Comparison of ENCODE assay signal across 1 cellular context in the genomic region with DNA sequence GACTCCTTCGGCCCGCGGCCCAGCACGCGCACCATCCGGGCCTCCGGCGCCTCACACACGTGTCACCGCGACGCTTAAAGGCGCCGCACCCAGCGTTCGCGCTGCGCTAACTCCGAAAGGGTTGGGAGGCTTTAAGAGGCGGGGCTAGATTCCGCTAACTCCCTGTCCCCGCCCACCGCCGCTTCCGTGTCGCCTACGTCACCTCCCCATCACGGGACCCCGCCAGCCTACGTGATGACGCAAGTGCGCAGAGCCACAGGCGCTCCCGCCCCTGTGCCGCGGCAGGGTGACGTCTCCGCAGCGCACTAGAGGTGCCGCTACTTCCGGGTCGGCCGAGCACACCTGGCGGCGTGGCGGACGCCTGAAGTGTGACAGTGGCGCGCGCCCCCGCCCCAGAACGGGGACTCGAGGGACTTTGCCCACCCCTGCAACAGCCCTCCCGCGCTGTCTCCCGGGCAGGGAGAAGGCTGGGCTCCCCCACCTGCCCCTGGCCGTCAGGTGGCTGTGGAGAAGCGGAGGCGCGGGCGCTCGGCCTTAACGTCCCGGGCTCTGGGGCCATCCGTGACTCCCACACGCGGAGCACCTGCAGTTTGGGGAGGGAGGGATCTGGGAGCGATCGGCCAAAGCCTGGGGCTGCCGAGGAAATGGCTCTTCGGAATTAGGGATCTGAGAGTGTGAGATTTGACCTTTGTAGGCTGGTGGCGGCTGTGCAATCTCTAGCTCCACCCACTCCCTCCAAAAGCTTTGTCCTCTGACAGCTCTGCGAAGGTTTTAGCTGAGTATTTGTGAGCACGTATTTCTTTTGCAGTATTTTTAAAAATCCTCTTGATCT.
A peak's percentile ranks its signal among the peaks of the same experiment; 100 is the strongest.
TF ChIP-seq lines count a peak whose summit lies in the region.

A gene (minus strand): TSS at position 35 of the 832 bp plus-strand sequence. CDS start 4,451 bp downstream, outside the sequence.

TF ChIP-seq in HepG2, 621 proteins besides CTCF, POLR2A, EP300 and RAD21 (continued from another document and continues in another):
- TF ChIP-seq, protein P1, sequence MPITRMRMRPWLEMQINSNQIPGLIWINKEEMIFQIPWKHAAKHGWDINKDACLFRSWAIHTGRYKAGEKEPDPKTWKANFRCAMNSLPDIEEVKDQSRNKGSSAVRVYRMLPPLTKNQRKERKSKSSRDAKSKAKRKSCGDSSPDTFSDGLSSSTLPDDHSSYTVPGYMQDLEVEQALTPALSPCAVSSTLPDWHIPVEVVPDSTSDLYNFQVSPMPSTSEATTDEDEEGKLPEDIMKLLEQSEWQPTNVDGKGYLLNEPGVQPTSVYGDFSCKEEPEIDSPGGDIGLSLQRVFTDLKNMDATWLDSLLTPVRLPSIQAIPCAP (CRISPR knock-in tag; IDR thresholded peaks at IDR 0.05; ENCODE audit: low read depth) = 0 out of 2 replicates have a peak, but pooled peaks have one; percentile 35
- peak; percentile 92 for TF ChIP-seq MED8 (CRISPR knock-in tag; IDR thresholded peaks at IDR 0.05; ENCODE audit: insufficient replicate concordance)
- TF ChIP-seq, protein P2, sequence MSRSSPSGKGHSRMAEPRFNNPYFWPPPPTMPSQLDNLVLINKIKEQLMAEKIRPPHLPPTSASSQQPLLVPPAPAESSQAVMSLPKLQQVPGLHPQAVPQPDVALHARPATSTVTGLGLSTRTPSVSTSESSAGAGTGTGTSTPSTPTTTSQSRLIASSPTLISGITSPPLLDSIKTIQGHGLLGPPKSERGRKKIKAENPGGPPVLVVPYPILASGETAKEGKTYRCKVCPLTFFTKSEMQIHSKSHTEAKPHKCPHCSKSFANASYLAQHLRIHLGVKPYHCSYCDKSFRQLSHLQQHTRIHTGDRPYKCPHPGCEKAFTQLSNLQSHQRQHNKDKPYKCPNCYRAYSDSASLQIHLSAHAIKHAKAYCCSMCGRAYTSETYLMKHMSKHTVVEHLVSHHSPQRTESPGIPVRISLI (CRISPR knock-in tag; IDR thresholded peaks at IDR 0.05; ENCODE audit: borderline replicate concordance) = peak; percentile 74
- peak; percentile 98 for TF ChIP-seq AHR (CRISPR knock-in tag; IDR thresholded peaks at IDR 0.05)
- no peak for TF ChIP-seq FOXM1 (CRISPR knock-in tag; IDR thresholded peaks at IDR 0.05)
- TF ChIP-seq, protein P3, sequence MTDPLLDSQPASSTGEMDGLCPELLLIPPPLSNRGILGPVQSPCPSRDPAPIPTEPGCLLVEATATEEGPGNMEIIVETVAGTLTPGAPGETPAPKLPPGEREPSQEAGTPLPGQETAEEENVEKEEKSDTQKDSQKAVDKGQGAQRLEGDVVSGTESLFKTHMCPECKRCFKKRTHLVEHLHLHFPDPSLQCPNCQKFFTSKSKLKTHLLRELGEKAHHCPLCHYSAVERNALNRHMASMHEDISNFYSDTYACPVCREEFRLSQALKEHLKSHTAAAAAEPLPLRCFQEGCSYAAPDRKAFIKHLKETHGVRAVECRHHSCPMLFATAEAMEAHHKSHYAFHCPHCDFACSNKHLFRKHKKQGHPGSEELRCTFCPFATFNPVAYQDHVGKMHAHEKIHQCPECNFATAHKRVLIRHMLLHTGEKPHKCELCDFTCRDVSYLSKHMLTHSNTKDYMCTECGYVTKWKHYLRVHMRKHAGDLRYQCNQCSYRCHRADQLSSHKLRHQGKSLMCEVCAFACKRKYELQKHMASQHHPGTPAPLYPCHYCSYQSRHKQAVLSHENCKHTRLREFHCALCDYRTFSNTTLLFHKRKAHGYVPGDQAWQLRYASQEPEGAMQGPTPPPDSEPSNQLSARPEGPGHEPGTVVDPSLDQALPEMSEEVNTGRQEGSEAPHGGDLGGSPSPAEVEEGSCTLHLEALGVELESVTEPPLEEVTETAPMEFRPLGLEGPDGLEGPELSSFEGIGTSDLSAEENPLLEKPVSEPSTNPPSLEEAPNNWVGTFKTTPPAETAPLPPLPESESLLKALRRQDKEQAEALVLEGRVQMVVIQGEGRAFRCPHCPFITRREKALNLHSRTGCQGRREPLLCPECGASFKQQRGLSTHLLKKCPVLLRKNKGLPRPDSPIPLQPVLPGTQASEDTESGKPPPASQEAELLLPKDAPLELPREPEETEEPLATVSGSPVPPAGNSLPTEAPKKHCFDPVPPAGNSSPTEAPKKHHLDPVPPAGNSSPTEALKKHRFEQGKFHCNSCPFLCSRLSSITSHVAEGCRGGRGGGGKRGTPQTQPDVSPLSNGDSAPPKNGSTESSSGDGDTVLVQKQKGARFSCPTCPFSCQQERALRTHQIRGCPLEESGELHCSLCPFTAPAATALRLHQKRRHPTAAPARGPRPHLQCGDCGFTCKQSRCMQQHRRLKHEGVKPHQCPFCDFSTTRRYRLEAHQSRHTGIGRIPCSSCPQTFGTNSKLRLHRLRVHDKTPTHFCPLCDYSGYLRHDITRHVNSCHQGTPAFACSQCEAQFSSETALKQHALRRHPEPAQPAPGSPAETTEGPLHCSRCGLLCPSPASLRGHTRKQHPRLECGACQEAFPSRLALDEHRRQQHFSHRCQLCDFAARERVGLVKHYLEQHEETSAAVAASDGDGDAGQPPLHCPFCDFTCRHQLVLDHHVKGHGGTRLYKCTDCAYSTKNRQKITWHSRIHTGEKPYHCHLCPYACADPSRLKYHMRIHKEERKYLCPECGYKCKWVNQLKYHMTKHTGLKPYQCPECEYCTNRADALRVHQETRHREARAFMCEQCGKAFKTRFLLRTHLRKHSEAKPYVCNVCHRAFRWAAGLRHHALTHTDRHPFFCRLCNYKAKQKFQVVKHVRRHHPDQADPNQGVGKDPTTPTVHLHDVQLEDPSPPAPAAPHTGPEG (CRISPR knock-in tag; IDR thresholded peaks at IDR 0.05) = peak; percentile 19; the same call in 1 of the 2 replicates
- TF ChIP-seq ZBTB42 (CRISPR knock-in tag; IDR thresholded peaks at IDR 0.05) = peak; percentile 55; the same call in 1 of the 2 replicates
- peak; percentile 85; the same call in 1 of the 2 replicates for TF ChIP-seq ZNF234 (CRISPR knock-in tag; conservative IDR thresholded peaks at IDR 0.05)
- TF ChIP-seq GATAD1 (CRISPR knock-in tag; IDR thresholded peaks at IDR 0.05) = peak; percentile 91
- TF ChIP-seq MIXL1 (CRISPR knock-in tag; IDR thresholded peaks at IDR 0.05) = peak; percentile 73
- TF ChIP-seq MTA1 (CRISPR knock-in tag; IDR thresholded peaks at IDR 0.05; ENCODE audit: borderline replicate concordance) = peak; percentile 98; the same call in 1 of the 2 replicates
- TF ChIP-seq HOXD1 (CRISPR knock-in tag; IDR thresholded peaks at IDR 0.05) = peak; percentile 87; the same call in 1 of the 2 replicates
- no peak for TF ChIP-seq NFIB (CRISPR knock-in tag; IDR thresholded peaks at IDR 0.05; ENCODE audit: borderline replicate concordance)
- TF ChIP-seq ZNF543 (CRISPR knock-in tag; IDR thresholded peaks at IDR 0.05) = peak; percentile 93
- peak; percentile 92 for TF ChIP-seq NFKB2 (CRISPR knock-in tag; IDR thresholded peaks at IDR 0.05; ENCODE audit: borderline replicate concordance)
- TF ChIP-seq, protein P4, sequence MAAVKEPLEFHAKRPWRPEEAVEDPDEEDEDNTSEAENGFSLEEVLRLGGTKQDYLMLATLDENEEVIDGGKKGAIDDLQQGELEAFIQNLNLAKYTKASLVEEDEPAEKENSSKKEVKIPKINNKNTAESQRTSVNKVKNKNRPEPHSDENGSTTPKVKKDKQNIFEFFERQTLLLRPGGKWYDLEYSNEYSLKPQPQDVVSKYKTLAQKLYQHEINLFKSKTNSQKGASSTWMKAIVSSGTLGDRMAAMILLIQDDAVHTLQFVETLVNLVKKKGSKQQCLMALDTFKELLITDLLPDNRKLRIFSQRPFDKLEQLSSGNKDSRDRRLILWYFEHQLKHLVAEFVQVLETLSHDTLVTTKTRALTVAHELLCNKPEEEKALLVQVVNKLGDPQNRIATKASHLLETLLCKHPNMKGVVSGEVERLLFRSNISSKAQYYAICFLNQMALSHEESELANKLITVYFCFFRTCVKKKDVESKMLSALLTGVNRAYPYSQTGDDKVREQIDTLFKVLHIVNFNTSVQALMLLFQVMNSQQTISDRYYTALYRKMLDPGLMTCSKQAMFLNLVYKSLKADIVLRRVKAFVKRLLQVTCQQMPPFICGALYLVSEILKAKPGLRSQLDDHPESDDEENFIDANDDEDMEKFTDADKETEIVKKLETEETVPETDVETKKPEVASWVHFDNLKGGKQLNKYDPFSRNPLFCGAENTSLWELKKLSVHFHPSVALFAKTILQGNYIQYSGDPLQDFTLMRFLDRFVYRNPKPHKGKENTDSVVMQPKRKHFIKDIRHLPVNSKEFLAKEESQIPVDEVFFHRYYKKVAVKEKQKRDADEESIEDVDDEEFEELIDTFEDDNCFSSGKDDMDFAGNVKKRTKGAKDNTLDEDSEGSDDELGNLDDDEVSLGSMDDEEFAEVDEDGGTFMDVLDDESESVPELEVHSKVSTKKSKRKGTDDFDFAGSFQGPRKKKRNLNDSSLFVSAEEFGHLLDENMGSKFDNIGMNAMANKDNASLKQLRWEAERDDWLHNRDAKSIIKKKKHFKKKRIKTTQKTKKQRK (IDR thresholded peaks at IDR 0.05; ENCODE audit: low read length) = no peak
- TF ChIP-seq CREM (IDR thresholded peaks at IDR 0.05) = peak; percentile 98
- peak; percentile 82 for TF ChIP-seq CREM (CRISPR knock-in tag; IDR thresholded peaks at IDR 0.05)
- TF ChIP-seq TBL1XR1 (IDR thresholded peaks at IDR 0.05; ENCODE audit: borderline replicate concordance, low read length, partially characterized antibody) = no peak
- TF ChIP-seq ELF4 (CRISPR knock-in tag; IDR thresholded peaks at IDR 0.05; ENCODE audit: borderline replicate concordance) = peak; percentile 99
- no peak for TF ChIP-seq PCBP1 (IDR thresholded peaks at IDR 0.05; ENCODE audit: borderline replicate concordance, low read depth, low read length)
- TF ChIP-seq, protein P5, sequence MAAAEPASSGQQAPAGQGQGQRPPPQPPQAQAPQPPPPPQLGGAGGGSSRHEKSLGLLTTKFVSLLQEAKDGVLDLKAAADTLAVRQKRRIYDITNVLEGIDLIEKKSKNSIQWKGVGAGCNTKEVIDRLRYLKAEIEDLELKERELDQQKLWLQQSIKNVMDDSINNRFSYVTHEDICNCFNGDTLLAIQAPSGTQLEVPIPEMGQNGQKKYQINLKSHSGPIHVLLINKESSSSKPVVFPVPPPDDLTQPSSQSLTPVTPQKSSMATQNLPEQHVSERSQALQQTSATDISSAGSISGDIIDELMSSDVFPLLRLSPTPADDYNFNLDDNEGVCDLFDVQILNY (CRISPR knock-in tag; conservative IDR thresholded peaks at IDR 0.05) = peak; percentile 64; the same call in 1 of the 2 replicates
- TF ChIP-seq GTF3A (CRISPR knock-in tag; conservative IDR thresholded peaks at IDR 0.05) = peak; percentile 92; the same call in 1 of the 2 replicates
- TF ChIP-seq, protein P6, sequence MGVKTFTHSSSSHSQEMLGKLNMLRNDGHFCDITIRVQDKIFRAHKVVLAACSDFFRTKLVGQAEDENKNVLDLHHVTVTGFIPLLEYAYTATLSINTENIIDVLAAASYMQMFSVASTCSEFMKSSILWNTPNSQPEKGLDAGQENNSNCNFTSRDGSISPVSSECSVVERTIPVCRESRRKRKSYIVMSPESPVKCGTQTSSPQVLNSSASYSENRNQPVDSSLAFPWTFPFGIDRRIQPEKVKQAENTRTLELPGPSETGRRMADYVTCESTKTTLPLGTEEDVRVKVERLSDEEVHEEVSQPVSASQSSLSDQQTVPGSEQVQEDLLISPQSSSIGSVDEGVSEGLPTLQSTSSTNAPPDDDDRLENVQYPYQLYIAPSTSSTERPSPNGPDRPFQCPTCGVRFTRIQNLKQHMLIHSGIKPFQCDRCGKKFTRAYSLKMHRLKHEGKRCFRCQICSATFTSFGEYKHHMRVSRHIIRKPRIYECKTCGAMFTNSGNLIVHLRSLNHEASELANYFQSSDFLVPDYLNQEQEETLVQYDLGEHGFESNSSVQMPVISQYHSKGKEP (CRISPR knock-in tag; IDR thresholded peaks at IDR 0.05) = peak; percentile 58; the same call in 1 of the 2 replicates
- peak; percentile 95 for TF ChIP-seq ZNF292 (CRISPR knock-in tag; IDR thresholded peaks at IDR 0.05; ENCODE audit: borderline replicate concordance, low read depth)
- TF ChIP-seq, protein P7, sequence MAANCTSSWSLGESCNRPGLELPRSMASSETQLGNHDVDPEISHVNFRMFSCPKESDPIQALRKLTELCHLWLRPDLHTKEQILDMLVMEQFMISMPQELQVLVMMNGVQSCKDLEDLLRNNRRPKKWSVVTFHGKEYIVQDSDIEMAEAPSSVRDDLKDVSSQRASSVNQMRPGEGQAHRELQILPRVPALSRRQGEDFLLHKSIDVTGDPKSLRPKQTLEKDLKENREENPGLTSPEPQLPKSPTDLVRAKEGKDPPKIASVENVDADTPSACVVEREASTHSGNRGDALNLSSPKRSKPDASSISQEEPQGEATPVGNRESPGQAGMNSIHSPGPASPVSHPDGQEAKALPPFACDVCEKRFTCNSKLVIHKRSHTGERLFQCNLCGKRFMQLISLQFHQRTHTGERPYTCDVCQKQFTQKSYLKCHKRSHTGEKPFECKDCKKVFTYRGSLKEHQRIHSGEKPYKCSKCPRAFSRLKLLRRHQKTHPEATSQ (CRISPR knock-in tag; IDR thresholded peaks at IDR 0.05; ENCODE audit: borderline replicate concordance) = peak; percentile 93
- TF ChIP-seq ZNF747 (CRISPR knock-in tag; IDR thresholded peaks at IDR 0.05; ENCODE audit: borderline replicate concordance) = peak; percentile 98
- no peak for TF ChIP-seq TCF7 (IDR thresholded peaks at IDR 0.05; ENCODE audit: low read depth)
- no peak for TF ChIP-seq ONECUT2 (CRISPR knock-in tag; IDR thresholded peaks at IDR 0.05)
- peak; percentile 98 for TF ChIP-seq JUN (CRISPR knock-in tag; IDR thresholded peaks at IDR 0.05)
- TF ChIP-seq HMG20A (CRISPR knock-in tag; IDR thresholded peaks at IDR 0.05; ENCODE audit: borderline replicate concordance) = peak; percentile 61; the same call in 1 of the 2 replicates
- TF ChIP-seq TARDBP (CRISPR knock-in tag; IDR thresholded peaks at IDR 0.05) = peak; percentile 97
- TF ChIP-seq, protein P8, sequence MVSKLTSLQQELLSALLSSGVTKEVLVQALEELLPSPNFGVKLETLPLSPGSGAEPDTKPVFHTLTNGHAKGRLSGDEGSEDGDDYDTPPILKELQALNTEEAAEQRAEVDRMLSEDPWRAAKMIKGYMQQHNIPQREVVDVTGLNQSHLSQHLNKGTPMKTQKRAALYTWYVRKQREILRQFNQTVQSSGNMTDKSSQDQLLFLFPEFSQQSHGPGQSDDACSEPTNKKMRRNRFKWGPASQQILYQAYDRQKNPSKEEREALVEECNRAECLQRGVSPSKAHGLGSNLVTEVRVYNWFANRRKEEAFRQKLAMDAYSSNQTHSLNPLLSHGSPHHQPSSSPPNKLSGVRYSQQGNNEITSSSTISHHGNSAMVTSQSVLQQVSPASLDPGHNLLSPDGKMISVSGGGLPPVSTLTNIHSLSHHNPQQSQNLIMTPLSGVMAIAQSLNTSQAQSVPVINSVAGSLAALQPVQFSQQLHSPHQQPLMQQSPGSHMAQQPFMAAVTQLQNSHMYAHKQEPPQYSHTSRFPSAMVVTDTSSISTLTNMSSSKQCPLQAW (CRISPR knock-in tag; IDR thresholded peaks at IDR 0.05) = peak; percentile 99
- TF ChIP-seq, protein P9, sequence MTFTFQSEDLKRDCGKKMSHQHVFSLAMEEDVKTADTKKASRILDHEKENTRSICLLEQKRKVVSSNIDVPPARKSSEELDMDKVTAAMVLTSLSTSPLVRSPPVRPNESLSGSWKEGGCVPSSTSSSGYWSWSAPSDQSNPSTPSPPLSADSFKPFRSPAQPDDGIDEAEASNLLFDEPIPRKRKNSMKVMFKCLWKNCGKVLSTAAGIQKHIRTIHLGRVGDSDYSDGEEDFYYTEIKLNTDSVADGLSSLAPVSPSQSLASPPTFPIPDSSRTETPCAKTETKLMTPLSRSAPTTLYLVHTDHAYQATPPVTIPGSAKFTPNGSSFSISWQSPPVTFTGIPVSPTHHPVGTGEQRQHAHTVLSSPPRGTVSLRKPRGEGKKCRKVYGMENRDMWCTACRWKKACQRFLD (CRISPR knock-in tag; IDR thresholded peaks at IDR 0.05; ENCODE audit: borderline replicate concordance) = peak; percentile 92; the same call in 1 of the 2 replicates
- TF ChIP-seq NR2F2 (IDR thresholded peaks at IDR 0.05; ENCODE audit: borderline replicate concordance, low read depth) = no peak
- TF ChIP-seq, protein P10, sequence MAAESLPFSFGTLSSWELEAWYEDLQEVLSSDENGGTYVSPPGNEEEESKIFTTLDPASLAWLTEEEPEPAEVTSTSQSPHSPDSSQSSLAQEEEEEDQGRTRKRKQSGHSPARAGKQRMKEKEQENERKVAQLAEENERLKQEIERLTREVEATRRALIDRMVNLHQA (CRISPR knock-in tag; IDR thresholded peaks at IDR 0.05) = no peak
